In the genomic region with DNA sequence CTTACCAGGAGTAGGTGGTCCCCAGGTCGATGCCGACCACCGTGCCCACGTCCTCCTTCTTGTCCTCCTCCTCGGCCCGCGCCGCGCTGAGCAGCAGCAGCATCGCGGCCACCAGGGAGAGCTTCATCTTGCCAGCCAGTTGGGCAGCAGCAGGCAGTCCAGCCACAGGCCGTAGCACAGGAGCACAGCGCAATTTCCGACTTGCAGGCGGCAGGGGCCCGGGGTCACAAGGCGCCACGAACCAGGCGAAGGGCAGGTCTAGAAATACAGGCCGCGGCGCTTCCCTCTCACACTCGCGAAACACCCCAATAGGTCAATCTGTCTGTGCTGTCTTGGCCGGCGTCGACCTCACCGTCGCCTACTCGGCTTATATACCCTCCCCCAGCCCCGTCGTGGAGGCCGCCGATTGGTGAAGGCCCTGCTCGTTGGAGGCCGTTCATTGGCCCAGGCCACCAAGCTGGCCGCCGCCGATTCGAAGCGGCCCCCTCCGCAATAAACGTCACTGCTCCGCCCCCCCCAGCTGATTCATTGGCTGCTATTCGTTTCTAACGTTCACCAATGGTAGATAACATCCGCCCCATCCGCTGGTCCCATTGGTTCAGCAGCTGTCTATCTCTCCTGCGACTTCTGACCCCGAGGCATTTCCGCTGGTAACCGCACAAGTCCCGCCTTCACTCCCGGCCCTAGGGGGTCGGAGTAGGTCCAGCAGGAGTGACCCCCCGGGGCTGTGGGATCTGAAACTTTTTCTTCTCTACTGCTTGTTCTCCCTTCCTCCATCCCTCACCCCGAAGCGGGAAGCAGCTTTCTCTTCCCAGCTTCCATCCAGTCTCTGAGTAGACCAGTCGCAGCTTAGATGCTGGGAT, we compare ENCODE assay signal across 1 cellular context.
TF ChIP-seq lines count a peak whose summit lies in the region.

HSPA5 (minus strand) TSS at position 344 of the 863 bp plus-strand sequence; CDS start at position 127, 217 bp downstream.

TF ChIP-seq in HepG2, 621 proteins besides CTCF, POLR2A, EP300 and RAD21 (continued from another document and continues in another):
- 0 out of 2 replicates have a peak, but pooled peaks have one; percentile 44 for TF ChIP-seq ZFP1 (CRISPR knock-in tag; IDR thresholded peaks at IDR 0.05)
- no peak for TF ChIP-seq ZNF646 (CRISPR knock-in tag; IDR thresholded peaks at IDR 0.05)
- TF ChIP-seq ZNF121 (CRISPR knock-in tag; IDR thresholded peaks at IDR 0.05) = no peak
- TF ChIP-seq GABPB1 (CRISPR knock-in tag; IDR thresholded peaks at IDR 0.05) = peak; percentile 93
- no peak for TF ChIP-seq ZNF224 (CRISPR knock-in tag; IDR thresholded peaks at IDR 0.05)
- no peak for TF ChIP-seq ZNF674 (CRISPR knock-in tag; IDR thresholded peaks at IDR 0.05; ENCODE audit: low read depth)
- no peak; the same call in none of the 2 replicates for TF ChIP-seq ZNF784 (CRISPR knock-in tag; IDR thresholded peaks at IDR 0.05; ENCODE audit: borderline replicate concordance)
- TF ChIP-seq JDP2 (CRISPR knock-in tag; IDR thresholded peaks at IDR 0.05; ENCODE audit: borderline replicate concordance) = no peak
- TF ChIP-seq HBP1 (CRISPR knock-in tag; IDR thresholded peaks at IDR 0.05; ENCODE audit: low read depth) = peak; percentile 21; the same call in 1 of the 2 replicates
- TF ChIP-seq, protein P1, sequence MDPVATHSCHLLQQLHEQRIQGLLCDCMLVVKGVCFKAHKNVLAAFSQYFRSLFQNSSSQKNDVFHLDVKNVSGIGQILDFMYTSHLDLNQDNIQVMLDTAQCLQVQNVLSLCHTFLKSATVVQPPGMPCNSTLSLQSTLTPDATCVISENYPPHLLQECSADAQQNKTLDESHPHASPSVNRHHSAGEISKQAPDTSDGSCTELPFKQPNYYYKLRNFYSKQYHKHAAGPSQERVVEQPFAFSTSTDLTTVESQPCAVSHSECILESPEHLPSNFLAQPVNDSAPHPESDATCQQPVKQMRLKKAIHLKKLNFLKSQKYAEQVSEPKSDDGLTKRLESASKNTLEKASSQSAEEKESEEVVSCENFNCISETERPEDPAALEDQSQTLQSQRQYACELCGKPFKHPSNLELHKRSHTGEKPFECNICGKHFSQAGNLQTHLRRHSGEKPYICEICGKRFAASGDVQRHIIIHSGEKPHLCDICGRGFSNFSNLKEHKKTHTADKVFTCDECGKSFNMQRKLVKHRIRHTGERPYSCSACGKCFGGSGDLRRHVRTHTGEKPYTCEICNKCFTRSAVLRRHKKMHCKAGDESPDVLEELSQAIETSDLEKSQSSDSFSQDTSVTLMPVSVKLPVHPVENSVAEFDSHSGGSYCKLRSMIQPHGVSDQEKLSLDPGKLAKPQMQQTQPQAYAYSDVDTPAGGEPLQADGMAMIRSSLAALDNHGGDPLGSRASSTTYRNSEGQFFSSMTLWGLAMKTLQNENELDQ (CRISPR knock-in tag; IDR thresholded peaks at IDR 0.05; ENCODE audit: borderline replicate concordance) = no peak
- peak; percentile 48; the same call in 1 of the 2 replicates for TF ChIP-seq ZNF749 (CRISPR knock-in tag; IDR thresholded peaks at IDR 0.05; ENCODE audit: borderline replicate concordance)
- no peak; the same call in 1 of the 2 replicates for TF ChIP-seq MYPOP (CRISPR knock-in tag; IDR thresholded peaks at IDR 0.05)
- peak; percentile 86 for TF ChIP-seq RFXANK (CRISPR knock-in tag; IDR thresholded peaks at IDR 0.05)
- peak; percentile 78 for TF ChIP-seq KAT8 (CRISPR knock-in tag; IDR thresholded peaks at IDR 0.05)
- TF ChIP-seq FOXK1 (CRISPR knock-in tag; IDR thresholded peaks at IDR 0.05; ENCODE audit: borderline replicate concordance, low read depth) = no peak; the same call in 1 of the 2 replicates
- TF ChIP-seq HOXA9 (CRISPR knock-in tag; IDR thresholded peaks at IDR 0.05; ENCODE audit: borderline replicate concordance) = 0 out of 2 replicates have a peak, but pooled peaks have one; percentile 56
- TF ChIP-seq GATAD2A (CRISPR knock-in tag; IDR thresholded peaks at IDR 0.05) = peak; percentile 23; the same call in 1 of the 2 replicates
- peak; percentile 70; the same call in 1 of the 2 replicates for TF ChIP-seq KDM2A (CRISPR knock-in tag; IDR thresholded peaks at IDR 0.05; ENCODE audit: borderline replicate concordance, low read depth)
- TF ChIP-seq PBX2 (CRISPR knock-in tag; IDR thresholded peaks at IDR 0.05) = peak; percentile 95
- no peak for TF ChIP-seq ZNF101 (CRISPR knock-in tag; IDR thresholded peaks at IDR 0.05; ENCODE audit: borderline replicate concordance, low read depth)
- TF ChIP-seq ZKSCAN5 (CRISPR knock-in tag; IDR thresholded peaks at IDR 0.05) = no peak
- TF ChIP-seq ZNF382 (CRISPR knock-in tag; IDR thresholded peaks at IDR 0.05; ENCODE audit: borderline replicate concordance) = no peak
- peak; percentile 77 for TF ChIP-seq NRL (CRISPR knock-in tag; IDR thresholded peaks at IDR 0.05; ENCODE audit: borderline replicate concordance)
- TF ChIP-seq ZNF678 (CRISPR knock-in tag; IDR thresholded peaks at IDR 0.05) = 0 out of 2 replicates have a peak, but pooled peaks have one; percentile 17
- no peak; the same call in 1 of the 2 replicates for TF ChIP-seq FOSL2 (CRISPR knock-in tag; IDR thresholded peaks at IDR 0.05)
- peak; percentile 92 for TF ChIP-seq BCL3 (CRISPR knock-in tag; IDR thresholded peaks at IDR 0.05)
- no peak for TF ChIP-seq GPN1 (CRISPR knock-in tag; IDR thresholded peaks at IDR 0.05; ENCODE audit: borderline replicate concordance)
- no peak for TF ChIP-seq ZBTB34 (CRISPR knock-in tag; IDR thresholded peaks at IDR 0.05)
- TF ChIP-seq ZNF543 (CRISPR knock-in tag; IDR thresholded peaks at IDR 0.05) = no peak; the same call in 1 of the 2 replicates
- TF ChIP-seq YEATS2 (CRISPR knock-in tag; IDR thresholded peaks at IDR 0.05; ENCODE audit: borderline replicate concordance) = peak; percentile 68; the same call in 1 of the 2 replicates
- TF ChIP-seq CENPBD1 (CRISPR knock-in tag; IDR thresholded peaks at IDR 0.05; ENCODE audit: borderline replicate concordance, low read depth) = no peak
- TF ChIP-seq PPARG (CRISPR knock-in tag; conservative IDR thresholded peaks at IDR 0.05) = peak; percentile 19; the same call in 1 of the 2 replicates
- TF ChIP-seq MEIS1 (CRISPR knock-in tag; IDR thresholded peaks at IDR 0.05; ENCODE audit: borderline replicate concordance) = 0 out of 2 replicates have a peak, but pooled peaks have one; percentile 37
